18 cellular contexts compared by ENCODE assay signal in genomic region chr7:21908746-21909145, GRCh38. TPM values are rescaled to one million over a fixed set of nuclear protein-coding genes. Genes with fewer than 3 reads are reported as not detected.
DNase-seq lines count a peak whose midpoint lies in the region; ATAC-seq, FAIRE-seq and TF ChIP-seq lines count a peak whose summit lies in the region.
"Had no signal": no experiment of that assay in that cellular context is flagged by ENCODE, and none has a peak within 500 bp of the region (broad histone marks: within the 10 kb centered on the region; RNA-seq: fewer than 3 reads in every experiment).

No MANE protein-coding gene starts in this region.

- no peak overlapping the region for H3K4me2 ChIP-seq in A549

- intact Hi-C loops in left ventricle myocardium inferior (cut with micrococcal nuclease): no loop called here
- intact Hi-C loops in Right ventricle myocardium inferior (cut with DNase I): no loop called here
- intact Hi-C loops in psoas muscle (cut with DNase I): no loop called here

- no peak overlapping the region for H3K4me3 Mint-ChIP-seq in WTC11
- H3K4me3 Mint-ChIP-seq: B cell; CD4-positive, alpha-beta T cell had no signal

- CTCF ChIA-PET in A549 (lab: Yijun Ruan, JAX) (interaction anchor here (1.0 kb wide), 1 partner anchor 17 kb away, joined by 3 read pairs; no protein-coding TSS in a partner anchor), WTC11 (lab: Charles Lee) (no interaction called here)

- no peak for TF ChIP-seq RAD21 in A549 (conservative IDR thresholded peaks at IDR 0.05 in 1 of 2, IDR thresholded peaks at IDR 0.05 in 1 of 2)

- H3K27ac ChIP-seq in left ventricle myocardium inferior (replicated peaks): peak overlapping the region; percentile 85
- no peak overlapping the region for H3K27ac ChIP-seq in A549
- H3K27ac ChIP-seq in psoas muscle: no peak overlapping the region
- H3K27ac ChIP-seq: GM23248 had no signal

- H3K9me3 ChIP-seq in left ventricle myocardium inferior (replicated peaks) (no peaks in the 10 kb centered on the region), A549 (no peaks in the 10 kb centered on the region), psoas muscle (no peaks in the 10 kb centered on the region)

- no peak for TF ChIP-seq POLR2A in A549 (IDR thresholded peaks at IDR 0.05; ENCODE audit: low read length)

- H3K36me3 Mint-ChIP-seq in WTC11: peaks cover 87% of the 10 kb centered on the region

- POLR2A ChIA-PET in A549 (lab: Yijun Ruan, JAX): no interaction called here
- POLR2A ChIA-PET in WTC11 (lab: Charles Lee): no interaction called here

- H3K4me1 ChIP-seq in left ventricle myocardium inferior: peaks cover 54% of the 10 kb centered on the region
- H3K4me1 ChIP-seq in A549: no peaks in the 10 kb centered on the region
- H3K4me1 ChIP-seq in psoas muscle: peaks cover 25% of the 10 kb centered on the region

- no peak for FAIRE-seq in A549 (lab: Jason Lieb, UNC)
- FAIRE-seq: GM12892, GM19239, H54, HTR-8/SVneo had no signal

- in situ Hi-C loops in GM13976 (cut with MboI; ENCODE audit: low sequenced_read_pairs, unreplicated experiment): no loop called here

- peaks cover 48% of the 10 kb centered on the region for H3K36me3 ChIP-seq in left ventricle myocardium inferior
- peaks cover 0 to 35% of the 10 kb centered on the region in 2 donors for H3K36me3 ChIP-seq in psoas muscle (ENCODE audit: insufficient read depth in 1 of 2, low read depth in 1 of 2)

- ATAC-seq in Right ventricle myocardium inferior (no peak), A549 (no peak), WTC11 (no peak), psoas muscle (peak in 3 of 4 donors; percentile 53 to 66 (median 57))
- ATAC-seq: HCT116 had no signal

- H3K4me1 Mint-ChIP-seq in WTC11: no peaks in the 10 kb centered on the region

- 61% methylated on average over 5 of the region's 5 CpGs for WGBS in A549 (ENCODE audit: missing lambda C conversion rate)
- WGBS in psoas muscle, 3 donors: 50 to 65% (median 50%) methylated on average over 5 of the region's 5 CpGs

- H3K27me3 ChIP-seq in left ventricle myocardium inferior (ENCODE audit: low read depth): no peaks in the 10 kb centered on the region
- no peaks in the 10 kb centered on the region for H3K27me3 ChIP-seq in psoas muscle (ENCODE audit: insufficient read depth in 3 of 3, low read length in 2 of 3)

- H3K4me3 ChIP-seq in left ventricle myocardium inferior (no peak overlapping the region), A549 (no peak overlapping the region), psoas muscle (no peak overlapping the region)
- H3K4me3 ChIP-seq: GM23248 had no signal

- no peaks in the 10 kb centered on the region for H3K9me3 Mint-ChIP-seq in WTC11
- H3K9me3 Mint-ChIP-seq: CD4-positive, alpha-beta T cell had no signal

- DNase-seq in left ventricle myocardium inferior (no peak), Right ventricle myocardium inferior (ENCODE audit: missing footprints) (no peak), A549 (ENCODE audit: low read depth in 1 of 2, low spot score in 1 of 2) (no peak), WTC11 (ENCODE audit: low spot score) (no peak), psoas muscle (peak in 1 of 2 donors; percentile 50), GM13976 (ENCODE audit: low spot score) (no peak)
- DNase-seq in stimulated activated CD4-positive, alpha-beta T cell treated with anti-CD3 and anti-CD28 coated beads, Interleukin-15, amount 100 ng/mL, for 24 hours: no peak
- DNase-seq: C1 segment of cervical spinal cord; CD4-positive, alpha-beta T cell; DMS79; GDM1; GM23248 had no signal

- no peak for TF ChIP-seq EP300 in A549 (IDR thresholded peaks at IDR 0.05)

- no peaks in the 10 kb centered on the region for H3K27me3 Mint-ChIP-seq in WTC11 (ENCODE audit: low read depth)
- H3K27me3 Mint-ChIP-seq: B cell; CD4-positive, alpha-beta T cell had no signal

- 0 out of 2 replicates have a peak overlapping the region, but pooled peaks have one; percentile 58 for H3K27ac Mint-ChIP-seq in WTC11
- H3K27ac Mint-ChIP-seq: B cell; CD4-positive, alpha-beta T cell had no signal

- TF ChIP-seq CTCF in left ventricle myocardium inferior (IDR thresholded peaks at IDR 0.05; ENCODE audit: borderline replicate concordance): no peak
- TF ChIP-seq CTCF in A549 (IDR thresholded peaks at IDR 0.05): no peak
- no peak for TF ChIP-seq CTCF in WTC11 (IDR thresholded peaks at IDR 0.05)
- no peak for TF ChIP-seq CTCF in psoas muscle (IDR thresholded peaks at IDR 0.05)
- TF ChIP-seq CTCF in GM13976 (IDR thresholded peaks at IDR 0.05; ENCODE audit: borderline replicate concordance, control extremely low read depth, extremely low read depth, insufficient read depth, missing control alignments): no peak

TF ChIP-seq in A549, 52 proteins besides CTCF, POLR2A, EP300 and RAD21:
- TF ChIP-seq MAFK (IDR thresholded peaks at IDR 0.05; ENCODE audit: partially characterized antibody): peak; percentile 42
- TF ChIP-seq, protein P1, sequence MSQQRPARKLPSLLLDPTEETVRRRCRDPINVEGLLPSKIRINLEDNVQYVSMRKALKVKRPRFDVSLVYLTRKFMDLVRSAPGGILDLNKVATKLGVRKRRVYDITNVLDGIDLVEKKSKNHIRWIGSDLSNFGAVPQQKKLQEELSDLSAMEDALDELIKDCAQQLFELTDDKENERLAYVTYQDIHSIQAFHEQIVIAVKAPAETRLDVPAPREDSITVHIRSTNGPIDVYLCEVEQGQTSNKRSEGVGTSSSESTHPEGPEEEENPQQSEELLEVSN (IDR thresholded peaks at IDR 0.05; ENCODE audit: borderline replicate concordance, low read depth): no peak
- TF ChIP-seq ZC3H11A (IDR thresholded peaks at IDR 0.05): no peak

TF ChIP-seq in WTC11, 78 proteins besides CTCF, POLR2A, EP300 and RAD21 (continues in another document):
- TF ChIP-seq GTF2I (CRISPR knock-in tag; conservative IDR thresholded peaks at IDR 0.05) (no peak), STAT6 (CRISPR knock-in tag; conservative IDR thresholded peaks at IDR 0.05; ENCODE audit: low read depth) (no peak), MXD4 (CRISPR knock-in tag; IDR thresholded peaks at IDR 0.05; ENCODE audit: borderline replicate concordance) (no peak), RORB (CRISPR knock-in tag; IDR thresholded peaks at IDR 0.05) (no peak), CREM (CRISPR knock-in tag; IDR thresholded peaks at IDR 0.05) (no peak), ZNF281 (CRISPR knock-in tag; IDR thresholded peaks at IDR 0.05) (no peak)
- TF ChIP-seq, protein P2, sequence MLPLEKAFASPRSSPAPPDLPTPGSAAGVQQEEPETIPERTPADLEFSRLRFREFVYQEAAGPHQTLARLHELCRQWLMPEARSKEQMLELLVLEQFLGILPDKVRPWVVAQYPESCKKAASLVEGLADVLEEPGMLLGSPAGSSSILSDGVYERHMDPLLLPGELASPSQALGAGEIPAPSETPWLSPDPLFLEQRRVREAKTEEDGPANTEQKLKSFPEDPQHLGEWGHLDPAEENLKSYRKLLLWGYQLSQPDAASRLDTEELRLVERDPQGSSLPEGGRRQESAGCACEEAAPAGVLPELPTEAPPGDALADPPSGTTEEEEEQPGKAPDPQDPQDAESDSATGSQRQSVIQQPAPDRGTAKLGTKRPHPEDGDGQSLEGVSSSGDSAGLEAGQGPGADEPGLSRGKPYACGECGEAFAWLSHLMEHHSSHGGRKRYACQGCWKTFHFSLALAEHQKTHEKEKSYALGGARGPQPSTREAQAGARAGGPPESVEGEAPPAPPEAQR (CRISPR knock-in tag; IDR thresholded peaks at IDR 0.05): no peak

RNA-seq across cellular contexts. Expression of gene CDCA7L, which starts 37.0 kb away (rescaled TPM):
- 41.0 TPM for total RNA-seq in left ventricle myocardium inferior
- 59.1 TPM for total RNA-seq in Right ventricle myocardium inferior
- 23.3 and 27.8 TPM in 2 replicates for polyA plus RNA-seq in A549 (2011; rRNA removed)
- 12.1 and 12.7 TPM in 2 replicates for polyA plus RNA-seq in A549 (2012; cell fraction: cytosol; rRNA removed)
- 7.7 and 13.0 TPM in 2 replicates for polyA plus RNA-seq in A549 (2012; cell fraction: nucleus; rRNA removed)
- 16.9 to 20.8 TPM (median 17.4 TPM) in 3 replicates for polyA plus RNA-seq in A549 (2017; fragmentation: RNase III; extraction: RNeasy Plus Mini Kit Qiagen cat#74134 plus additional on column Dnase treatment)
- 30.3 and 36.7 TPM in 2 replicates for polyA minus RNA-seq in A549 (2011; rRNA and poly(A)+ RNA removed)
- 132 to 161 TPM (median 135 TPM) in 3 replicates for total RNA-seq in WTC11 (2021)
- total RNA-seq in psoas muscle: 1 to 10 TPM; 1.3 to 2.7 (median 2.1) TPM
- 1 to 10 TPM; 2.1 to 3.3 (median 2.4) TPM for polyA plus RNA-seq in psoas muscle

Comparison
In these comparisons a context has a peak if more than half of its experiments do, and no peak if none do; other contexts are left out.
1. ATAC-seq: peak in psoas muscle (3 of 4); none in Right ventricle myocardium inferior (single experiment), A549 (0 of 2) and WTC11 (single experiment).
2. RNA of gene CDCA7L, which starts 37.0 kb away (total RNA-seq): 132 to 161 TPM in WTC11, 59.1 TPM in Right ventricle myocardium inferior (single experiment) and 41.0 TPM in left ventricle myocardium inferior (single experiment); 1.3 to 2.7 TPM in psoas muscle; every median in the first group is over 10 times any median in the second.